ENCODE assay signal across 9 cellular contexts in genomic region chr1:26537951-26538352, GRCh38. TPM values are rescaled to one million over a fixed set of nuclear protein-coding genes. Genes with fewer than 3 reads are reported as not detected.
DNase-seq lines count a peak whose midpoint lies in the region; ATAC-seq and TF ChIP-seq lines count a peak whose summit lies in the region.
"Had no signal": no experiment of that assay in that cellular context is flagged by ENCODE, and none has a peak within 500 bp of the region (broad histone marks: within the 10 kb centered on the region; RNA-seq: fewer than 3 reads in every experiment).

No MANE protein-coding gene starts in this region.

- no peak overlapping the region for H3K56ac ChIP-seq in mesendoderm (ENCODE audit: low read length)

- no peak for ATAC-seq in HG03280 (IDR thresholded peaks at IDR 0.05; ENCODE audit: unreplicated experiment)
- no peak for ATAC-seq in GM19328 (IDR thresholded peaks at IDR 0.05; ENCODE audit: unreplicated experiment)
- no peak for ATAC-seq in HG02938 (IDR thresholded peaks at IDR 0.05; ENCODE audit: unreplicated experiment)

- H3K79me2 ChIP-seq in mesendoderm (ENCODE audit: control insufficient read depth, insufficient read depth, low read length): peaks cover 2% of the 10 kb centered on the region

- H3K9me3 ChIP-seq in prostate gland: no peaks in the 10 kb centered on the region

- no peak overlapping the region for H4K5ac ChIP-seq in mesendoderm (ENCODE audit: low read length)

- H3K27ac ChIP-seq in mesendoderm (ENCODE audit: low read depth, low read length) (no peak overlapping the region), prostate gland (no peak overlapping the region)
- H3K27ac ChIP-seq: parathyroid adenoma had no signal

- no peak overlapping the region for H2BK5ac ChIP-seq in mesendoderm (ENCODE audit: low read length)

- no peak overlapping the region for H4K8ac ChIP-seq in mesendoderm (ENCODE audit: low read depth, low read length)

- H3K4me1 ChIP-seq in mesendoderm (ENCODE audit: control insufficient read depth, low read depth, low read length) (peaks cover 3% of the 10 kb centered on the region), prostate gland (replicated peaks) (no peaks in the 10 kb centered on the region)

- intact Hi-C loops in prostate gland (cut with DNase I): no loop called here

- no peak overlapping the region for H2BK120ac ChIP-seq in mesendoderm (ENCODE audit: low read depth, low read length)

- H2AK5ac ChIP-seq in mesendoderm (ENCODE audit: low read length): no peak overlapping the region

- DNase-seq in ELF-1 (ENCODE audit: low read depth, low spot score) (peak; percentile 44), LNCaP clone FGC (ENCODE audit: low read depth) (no peak), astrocyte of the hippocampus (ENCODE audit: low read depth, low spot score) (peak; percentile 50), mesendoderm (peak; percentile 80), prostate gland (ENCODE audit: low spot score) (no peak)

- H3K79me1 ChIP-seq in mesendoderm (ENCODE audit: low read length): peaks cover 5% of the 10 kb centered on the region

- TF ChIP-seq CTCF in LNCaP clone FGC (IDR thresholded peaks at IDR 0.05; ENCODE audit: control insufficient read depth, extremely low read depth, insufficient read depth) (peak; percentile 12; the same call in 1 of the 2 replicates), prostate gland (IDR thresholded peaks at IDR 0.05) (peak in 2 of 4 experiments; percentile 10 to 23)

- no peak overlapping the region for H2BK15ac ChIP-seq in mesendoderm (replicated peaks; ENCODE audit: low read depth)

- no peak overlapping the region for H3K18ac ChIP-seq in mesendoderm (ENCODE audit: low read length)

- H3K23ac ChIP-seq in mesendoderm (ENCODE audit: low read length): no peak overlapping the region

- H3K4ac ChIP-seq in mesendoderm (ENCODE audit: low read depth, low read length): no peak overlapping the region

- no peak overlapping the region for H3K9ac ChIP-seq in mesendoderm (ENCODE audit: low read length)
- H3K9ac ChIP-seq: parathyroid adenoma had no signal

- no peak overlapping the region for H3K4me2 ChIP-seq in mesendoderm (ENCODE audit: low read length)

- WGBS in mesendoderm (ENCODE audit: extremely low coverage, insufficient coverage, low lambda C conversion rate): no CpG with 5 or more reads among the region's 2 CpGs
- 57% methylated on average over 2 of the region's 2 CpGs for WGBS in prostate gland

- TF ChIP-seq POLR2A in prostate gland (IDR thresholded peaks at IDR 0.05): no peak

- H3K36me3 ChIP-seq in mesendoderm (ENCODE audit: control insufficient read depth, insufficient read depth, low read length) (no peaks in the 10 kb centered on the region), prostate gland (no peaks in the 10 kb centered on the region)

- no peaks in the 10 kb centered on the region for H3K27me3 ChIP-seq in mesendoderm (ENCODE audit: insufficient read depth, low read length, poor library complexity)
- H3K27me3 ChIP-seq in prostate gland (replicated peaks; ENCODE audit: insufficient read depth): no peaks in the 10 kb centered on the region

- no peak overlapping the region for H3K4me3 ChIP-seq in LNCaP clone FGC (ENCODE audit: low read depth, low read length)
- no peak overlapping the region for H3K4me3 ChIP-seq in mesendoderm (ENCODE audit: low read length)
- no peak overlapping the region for H3K4me3 ChIP-seq in prostate gland

RNA-seq across cellular contexts. Expression of gene RPS6KA1, which starts 8.4 kb away (rescaled TPM):
- 22.5 TPM for polyA plus RNA-seq in mesendoderm (2013, experiment 1 of 2)
- 21.1 TPM for polyA plus RNA-seq in mesendoderm (2013, experiment 2 of 2)
- total RNA-seq in prostate gland: 10 to 100 TPM; 38.6 to 87.5 TPM

Comparison
In these comparisons a context has a peak if more than half of its experiments do, and no peak if none do; other contexts are left out.
1. DNase-seq: peak in ELF-1 (single experiment), astrocyte of the hippocampus (single experiment) and mesendoderm (single experiment); none in LNCaP clone FGC (single experiment) and prostate gland (single experiment).